In the genomic region with DNA sequence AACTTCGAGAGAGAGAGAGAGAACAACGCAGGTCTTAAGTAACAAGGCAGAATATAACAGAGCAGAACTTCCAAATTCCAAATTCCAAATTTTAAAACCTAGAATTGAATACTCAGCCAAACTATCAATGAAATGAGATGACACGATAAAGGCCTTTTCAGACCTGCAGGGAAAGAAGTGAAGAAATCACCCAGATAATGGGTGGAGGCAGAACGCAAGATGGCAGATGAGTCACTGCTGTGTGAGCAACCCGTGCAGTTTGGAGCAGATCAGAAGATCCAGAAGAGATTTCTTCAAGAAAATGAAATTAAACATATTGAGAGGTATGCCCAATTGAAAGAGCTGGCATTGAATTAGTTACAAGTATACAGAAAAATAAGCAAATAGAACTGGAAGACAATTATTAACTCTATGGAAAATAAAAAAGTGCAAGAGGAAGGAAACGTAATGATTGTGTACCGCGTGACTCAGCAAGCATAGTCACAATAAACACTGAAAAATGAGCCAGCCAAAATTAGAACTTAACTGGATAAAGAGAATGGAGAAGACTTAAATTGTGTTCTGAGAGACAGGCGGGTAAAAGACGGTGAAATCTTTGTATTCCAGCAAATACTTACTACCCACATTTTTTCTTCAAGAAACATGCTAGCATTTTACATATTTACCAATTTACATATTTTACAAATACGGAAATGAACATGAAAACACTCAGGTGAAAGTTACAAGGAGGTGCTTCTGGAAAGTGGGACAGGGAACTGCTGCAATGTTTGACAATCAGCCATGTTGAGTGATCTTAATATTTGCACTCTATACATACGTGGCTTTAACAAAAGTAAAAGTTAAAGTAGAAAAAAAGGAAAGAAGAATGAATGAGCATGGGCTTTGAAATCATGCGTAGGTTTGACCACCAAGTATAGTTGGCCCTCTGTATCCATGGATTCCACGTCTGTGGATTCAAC, we compare ENCODE assay signal across 11 cellular contexts.
DNase-seq lines count a peak whose midpoint lies in the region; ATAC-seq and TF ChIP-seq lines count a peak whose summit lies in the region.
"Had no signal": no experiment of that assay in that cellular context is flagged by ENCODE, and none has a peak within 500 bp of the region (broad histone marks: within the 10 kb centered on the region; RNA-seq: fewer than 3 reads in every experiment).

No MANE protein-coding gene starts in this region.

- BruUV-seq in IMR-90 (replicated peaks; lab: Mats Ljungman, UMichigan), result no TSS peak

- no peak for TF ChIP-seq POLR2A in IMR-90 (IDR thresholded peaks at IDR 0.05; ENCODE audit: low read depth, low read length)
- no peak for TF ChIP-seq POLR2A in adrenal gland (IDR thresholded peaks at IDR 0.05)

- peak overlapping the region in 1 of 2 experiments; percentile 48; a peak in 1 of 4 replicates for H4K8ac ChIP-seq in IMR-90 (ENCODE audit: low read depth in 2 of 2, low read length in 2 of 2)

- dilution Hi-C loops in IMR-90 (cut with HindIII; ENCODE audit: low sequenced_read_pairs, unreplicated experiment), result no loop called here

- H3K79me1 ChIP-seq in IMR-90 (ENCODE audit: low read depth in 1 of 2, low read length in 2 of 2), result no peaks in the 10 kb centered on the region

- H3K14ac ChIP-seq in IMR-90 (replicated peaks; ENCODE audit: low read depth, low read length), result peak overlapping the region; percentile 15; the same call in 1 of the 2 replicates

- H2BK20ac ChIP-seq in IMR-90 (ENCODE audit: low read depth, low read length), result peak overlapping the region; percentile 72

- H3K56ac ChIP-seq in IMR-90 (ENCODE audit: extremely low read depth, insufficient read depth, low read length), result no peak overlapping the region; the same call in 1 of the 2 replicates

- H2AFZ ChIP-seq in IMR-90 (replicated peaks; ENCODE audit: low read length, poor library complexity), result no peak overlapping the region

- peak overlapping the region; percentile 5; the same call in 1 of the 2 replicates for H4K5ac ChIP-seq in IMR-90 (ENCODE audit: low read depth, low read length)

- peak overlapping the region; percentile 24 for H2AK5ac ChIP-seq in IMR-90 (ENCODE audit: low read depth, low read length)

- H2BK120ac ChIP-seq in IMR-90 (ENCODE audit: low read depth, low read length), result peak overlapping the region; percentile 68

- peak overlapping the region; percentile 30; the same call in 1 of the 2 replicates for H3K23ac ChIP-seq in IMR-90 (ENCODE audit: low read depth, low read length)

- H3K4ac ChIP-seq in IMR-90 (ENCODE audit: low read depth, low read length), result peak overlapping the region; percentile 58

- peak; percentile 22; the same call in 1 of the 2 replicates for TF ChIP-seq RAD21 in IMR-90 (IDR thresholded peaks at IDR 0.05; ENCODE audit: low read length)

- H3K18ac ChIP-seq in IMR-90 (ENCODE audit: low read depth, low read length), result peak overlapping the region; percentile 81; the same call in 1 of the 2 replicates

- intact Hi-C loops in IMR-90 (cut with micrococcal nuclease) (no loop called here), adrenal gland (cut with DNase I) (no loop called here), left colon (cut with DNase I, micrococcal nuclease) (no loop called here)

- peaks cover 2% of the 10 kb centered on the region; the same call in 1 of the 2 replicates for H3K9me1 ChIP-seq in IMR-90 (ENCODE audit: insufficient read depth, low read length)

- no peak overlapping the region for H4K91ac ChIP-seq in IMR-90 (ENCODE audit: insufficient read depth, low read depth, low read length)

- H3K27ac ChIP-seq in IMR-90 (ENCODE audit: insufficient read depth, low read length) (peak overlapping the region; percentile 19; the same call in 1 of the 2 replicates), adrenal gland (peak overlapping the region in 4 of 5 donors; percentile 43 to 62 (median 58))
- H3K27ac ChIP-seq: colonic mucosa had no signal

- DNase-seq in AG04449 (ENCODE audit: low read depth, low spot score) (peak; percentile 36), IMR-90 (peak; percentile 88), adrenal gland (peak; percentile 36 to 74 (median 59)), left colon (no peak), SHP77 treated with DMSO at 0.1 percent for 48 hours (lab: John Stamatoyannopoulos, UW) (no peak)
- DNase-seq: colonic mucosa, DND-41, T1000 had no signal

- H3K36me3 ChIP-seq in IMR-90 (ENCODE audit: control insufficient read depth, insufficient read depth, low read length) (no peaks in the 10 kb centered on the region), adrenal gland (replicated peaks in 1 of 2) (no peaks in the 10 kb centered on the region)
- H3K36me3 ChIP-seq: colonic mucosa had no signal

- no peaks in the 10 kb centered on the region; the same call in 1 of the 2 replicates for H3K4me1 ChIP-seq in IMR-90 (ENCODE audit: control insufficient read depth, insufficient read depth, low read length)
- peaks cover 0 to 8% of the 10 kb centered on the region in 2 donors for H3K4me1 ChIP-seq in adrenal gland (replicated peaks in 1 of 2)
- H3K4me1 ChIP-seq: colonic mucosa had no signal

- ATAC-seq in IMR-90 (ENCODE audit: low read depth) (peak; percentile 94), left colon (peak; percentile 52), GM19324 (IDR thresholded peaks at IDR 0.05; ENCODE audit: low FRiP score, unreplicated experiment) (no peak), HG03457 (IDR thresholded peaks at IDR 0.05; ENCODE audit: unreplicated experiment) (no peak), GM18868 (IDR thresholded peaks at IDR 0.05; ENCODE audit: unreplicated experiment) (no peak)

- H3K4me2 ChIP-seq in IMR-90 (ENCODE audit: low read depth, low read length), result peak overlapping the region; percentile 28

- peak overlapping the region; percentile 61; the same call in 1 of the 3 replicates for H2BK15ac ChIP-seq in IMR-90 (ENCODE audit: low read depth, low read length)

- POLR2A ChIA-PET in AG04449 (lab: Yijun Ruan, JAX) (no interaction called here), IMR-90 (lab: Charles Lee; ENCODE audit: unreplicated experiment) (no interaction called here)

- peak overlapping the region; percentile 51 for H2BK5ac ChIP-seq in IMR-90 (ENCODE audit: low read depth, low read length, poor library complexity, severe bottlenecking)

- H3K9ac ChIP-seq in IMR-90 (ENCODE audit: low read depth, low read length), result no peak overlapping the region

- 0% methylated on average over 1 of the region's 14 CpGs; no CpG with 5 or more reads in 1 of the 2 experiments for WGBS in IMR-90 (ENCODE audit: extremely low coverage in 2 of 2, insufficient read length in 1 of 2), 2 experiments
- 54 to 59% (median 57%) methylated on average over 14 of the region's 14 CpGs for WGBS in adrenal gland, 4 donors

- no peaks in the 10 kb centered on the region for H4K20me1 ChIP-seq in IMR-90 (ENCODE audit: insufficient read depth, low read length)

- H3K4me3 ChIP-seq in AG04449 (ENCODE audit: low read depth, low read length) (peak overlapping the region; percentile 12; the same call in 1 of the 2 replicates), IMR-90 (ENCODE audit: insufficient read depth, low read depth, low read length) (peak overlapping the region; percentile 40; the same call in 1 of the 2 replicates), adrenal gland (peak overlapping the region in 1 of 4 donors; percentile 38)
- H3K4me3 ChIP-seq: colonic mucosa had no signal

- in situ Hi-C loops in IMR-90 (cut with MboI; ENCODE audit: low sequenced_read_pairs), result no loop called here

- H3K9me3 ChIP-seq in IMR-90 (ENCODE audit: control insufficient read depth, insufficient read depth, low read length) (no peaks in the 10 kb centered on the region), adrenal gland (replicated peaks in 1 of 3) (peaks cover 0 to 8% (median 0%) of the 10 kb centered on the region in 3 donors)
- H3K9me3 ChIP-seq: colonic mucosa had no signal

- H2AK9ac ChIP-seq in IMR-90 (replicated peaks; ENCODE audit: low read depth, low read length, poor library complexity), result no peak overlapping the region

- TF ChIP-seq CTCF in AG04449 (IDR thresholded peaks at IDR 0.05; ENCODE audit: insufficient read depth, low read length, missing control alignments) (no peak), IMR-90 (conservative IDR thresholded peaks at IDR 0.05; ENCODE audit: low read depth, low read length) (no peak), adrenal gland (IDR thresholded peaks at IDR 0.05) (no peak)

- peaks cover 2% of the 10 kb centered on the region for H3K27me3 ChIP-seq in IMR-90 (ENCODE audit: control insufficient read depth, insufficient read depth, low read length)
- H3K27me3 ChIP-seq in adrenal gland, result no peaks in the 10 kb centered on the region
- H3K27me3 ChIP-seq: colonic mucosa had no signal

- CTCF ChIA-PET in AG04449 (lab: Yijun Ruan, JAX), result no interaction called here
- CTCF ChIA-PET in IMR-90 (lab: Yijun Ruan, JAX), result interaction anchor here (0.7 kb wide), 1 partner anchor 323 kb away, joined by 3 read pairs; no protein-coding TSS in a partner anchor

TF ChIP-seq in IMR-90, 13 proteins besides CTCF, POLR2A, EP300 and RAD21 (continues in another document):
- TF ChIP-seq CEBPB (IDR thresholded peaks at IDR 0.05; ENCODE audit: low read depth, low read length), result peak; percentile 91
- TF ChIP-seq MAZ (IDR thresholded peaks at IDR 0.05; ENCODE audit: borderline replicate concordance, low read depth, low read length), result no peak
- TF ChIP-seq RCOR1 (IDR thresholded peaks at IDR 0.05; ENCODE audit: insufficient replicate concordance, low read length), result no peak
- no peak for TF ChIP-seq MXI1 (IDR thresholded peaks at IDR 0.05; ENCODE audit: borderline replicate concordance, low read depth, low read length)
- peak; percentile 87 for TF ChIP-seq BHLHE40 (IDR thresholded peaks at IDR 0.05; ENCODE audit: low read depth, low read length)
- peak; percentile 66; the same call in 1 of the 2 replicates for TF ChIP-seq NFE2L2 (IDR thresholded peaks at IDR 0.05; ENCODE audit: low read depth, low read length)
- peak; percentile 62 for TF ChIP-seq FOS (IDR thresholded peaks at IDR 0.05; ENCODE audit: low read depth, low read length)
- peak; percentile 16 for TF ChIP-seq MAFK (IDR thresholded peaks at IDR 0.05; ENCODE audit: low read depth, low read length)
- TF ChIP-seq RFX5 (IDR thresholded peaks at IDR 0.05; ENCODE audit: low read depth, low read length), result no peak
- TF ChIP-seq, protein P1, sequence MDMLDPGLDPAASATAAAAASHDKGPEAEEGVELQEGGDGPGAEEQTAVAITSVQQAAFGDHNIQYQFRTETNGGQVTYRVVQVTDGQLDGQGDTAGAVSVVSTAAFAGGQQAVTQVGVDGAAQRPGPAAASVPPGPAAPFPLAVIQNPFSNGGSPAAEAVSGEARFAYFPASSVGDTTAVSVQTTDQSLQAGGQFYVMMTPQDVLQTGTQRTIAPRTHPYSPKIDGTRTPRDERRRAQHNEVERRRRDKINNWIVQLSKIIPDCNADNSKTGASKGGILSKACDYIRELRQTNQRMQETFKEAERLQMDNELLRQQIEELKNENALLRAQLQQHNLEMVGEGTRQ (IDR thresholded peaks at IDR 0.05; ENCODE audit: low read depth, low read length), result no peak
- TF ChIP-seq SMC3 (IDR thresholded peaks at IDR 0.05; ENCODE audit: low read depth, low read length), result peak; percentile 16; the same call in 1 of the 2 replicates

Comparison
In these comparisons a context has a peak if more than half of its experiments do, and no peak if none do; other contexts are left out.
1. DNase-seq: peak in AG04449 (single experiment), IMR-90 (single experiment) and adrenal gland (7 of 7); none in left colon (0 of 2) and SHP77 treated with DMSO at 0.1 percent for 48 hours (single experiment).
2. ATAC-seq: peak in IMR-90 (single experiment) and left colon (single experiment); none in GM19324 (single experiment), HG03457 (single experiment) and GM18868 (single experiment).